Comparison of ENCODE assay signal across 8 cellular contexts in genomic region chr12:49131973-49132461, GRCh38. TPM values are rescaled to one million over a fixed set of nuclear protein-coding genes. Genes with fewer than 3 reads are reported as not detected.
DNase-seq lines count a peak whose midpoint lies in the region; ATAC-seq, FAIRE-seq and TF ChIP-seq lines count a peak whose summit lies in the region.

No MANE protein-coding gene starts in this region.

- H3K4me3 Mint-ChIP-seq in Calu3 (ENCODE audit: low read depth, unreplicated experiment) (peak overlapping the region; percentile 86), T-cell (peak overlapping the region; percentile 79 to 97 (median 85))

- peaks cover 8% of the 10 kb centered on the region for H3K4me1 Mint-ChIP-seq in Calu3 (ENCODE audit: low read depth, unreplicated experiment)
- peaks cover 41 to 50% (median 48%) of the 10 kb centered on the region in 3 donors for H3K4me1 Mint-ChIP-seq in T-cell

- WGBS in esophagus squamous epithelium, 2 donors = 14 to 21% methylated on average over 6 of the region's 6 CpGs
- WGBS in ovary, 3 donors = 38 to 45% (median 44%) methylated on average over 6 of the region's 6 CpGs

- intact Hi-C loops in Calu3 (cut with micrococcal nuclease; ENCODE audit: unreplicated experiment) (loop anchor here (2.0 kb wide), 1 partner anchor 103 kb away; no protein-coding TSS in a partner anchor), esophagus squamous epithelium (cut with DNase I) (loop anchor here (5.0 kb wide), 1 partner anchor 100 kb away; no protein-coding TSS in a partner anchor), ovary (cut with DNase I) (loop anchor here in 3 of 4 donors (2.0 to 10.0 kb wide), 4 partner anchors 53 to 103 kb away; partner anchors contain the start of gene TUBA1A (in 3 of the 3))

- H3K9ac ChIP-seq in HUES6 (ENCODE audit: low read length) = peak overlapping the region; percentile 41

- no peak for TF ChIP-seq EP300 in ovary (IDR thresholded peaks at IDR 0.05)

- DNase-seq in Calu3 (no peak), T-cell (no peak), esophagus squamous epithelium (lab: John Stamatoyannopoulos, UW) (no peak), ovary (no peak), GM10248 (ENCODE audit: extremely low spot score) (no peak), HTR-8/SVneo (ENCODE audit: insufficient read length, low spot score) (no peak)

- H3K9me3 Mint-ChIP-seq in Calu3 (ENCODE audit: low read depth, unreplicated experiment) = no peaks in the 10 kb centered on the region
- no peaks in the 10 kb centered on the region for H3K9me3 Mint-ChIP-seq in T-cell

- H3K27ac ChIP-seq in HUES6 (ENCODE audit: low read depth, low read length) (no peak overlapping the region), esophagus squamous epithelium (peak overlapping the region; percentile 98 to 100 (median 100)), ovary (peak overlapping the region; percentile 58 to 98)

- POLR2A ChIA-PET in T-cell (lab: Charles Lee) = interaction anchor here (1.0 to 3.7 kb wide), 3 partner anchors 56 to 62 kb away, joined by 4 to 61 read pairs (median 5); partner anchors contain the start of genes RHEBL1 (in 1 of the 2) and TUBA1A (in 1 of the 2)
- POLR2A ChIA-PET in GM10248 (lab: Yijun Ruan, JAX) = interaction anchor here (1.0 to 2.9 kb wide), 5 partner anchors 22 to 135 kb away, joined by 3 to 33 read pairs (median 16); partner anchors contain the start of genes LMBR1L and TUBA1A

- TSS peak; percentile 73 for BruUV-seq in Calu3 (replicated peaks; lab: Mats Ljungman, UMichigan)

- FAIRE-seq in HTR-8/SVneo (lab: Jason Lieb, UNC) = no peak

- no peaks in the 10 kb centered on the region for H3K27me3 Mint-ChIP-seq in Calu3 (ENCODE audit: unreplicated experiment)
- H3K27me3 Mint-ChIP-seq in T-cell = no peaks in the 10 kb centered on the region

- TF ChIP-seq CTCF in Calu3 (IDR thresholded peaks at IDR 0.05; ENCODE audit: unreplicated experiment) (no peak), esophagus squamous epithelium (IDR thresholded peaks at IDR 0.05) (no peak), ovary (IDR thresholded peaks at IDR 0.05) (no peak), GM10248 (IDR thresholded peaks at IDR 0.05; ENCODE audit: control extremely low read depth, extremely low read depth, low read depth, missing control alignments) (no peak)

- H3K27me3 ChIP-seq in HUES6 (ENCODE audit: control insufficient read depth, insufficient read depth, low read length) = no peaks in the 10 kb centered on the region
- H3K27me3 ChIP-seq in esophagus squamous epithelium = no peaks in the 10 kb centered on the region
- no peaks in the 10 kb centered on the region for H3K27me3 ChIP-seq in ovary

- H3K27ac Mint-ChIP-seq in Calu3 (ENCODE audit: unreplicated experiment) (peak overlapping the region; percentile 91), T-cell (peak overlapping the region; percentile 93 to 95)

- H3K4me3 ChIP-seq in HUES6 (ENCODE audit: low read depth, low read length) = peak overlapping the region; percentile 62
- H3K4me3 ChIP-seq in esophagus squamous epithelium = peak overlapping the region; percentile 89 to 99 (median 94)
- H3K4me3 ChIP-seq in ovary = peak overlapping the region; percentile 65

- CTCF ChIA-PET in Calu3 (lab: Charles Lee) = interaction anchor here (0.6 to 1.9 kb wide), 3 partner anchors 42 to 319 kb away, joined by 4 to 12 read pairs (median 6); no protein-coding TSS in a partner anchor
- CTCF ChIA-PET in T-cell (lab: Charles Lee) = interaction anchor here (0.6 to 3.6 kb wide), 7 partner anchors 20 to 132 kb away, joined by 3 to 54 read pairs (median 4); partner anchors contain the start of gene LMBR1L (in 1 of the 2)
- CTCF ChIA-PET in GM10248 (lab: Yijun Ruan, JAX) = interaction anchor here (0.9 to 7.3 kb wide), 12 partner anchors 10 to 157 kb away, joined by 3 to 85 read pairs (median 6); partner anchors contain the start of genes DHH and LMBR1L

- H3K36me3 Mint-ChIP-seq in Calu3 (ENCODE audit: insufficient read depth, unreplicated experiment) (peaks cover 37% of the 10 kb centered on the region), T-cell (peaks cover 33% of the 10 kb centered on the region)

- TF ChIP-seq POLR2A in esophagus squamous epithelium (IDR thresholded peaks at IDR 0.05) (no peak), ovary (IDR thresholded peaks at IDR 0.05) (no peak)

- H3K4me1 ChIP-seq in HUES6 (ENCODE audit: control insufficient read depth, insufficient read depth, low read length) = peaks cover 13% of the 10 kb centered on the region
- peaks cover 20 to 44% (median 23%) of the 10 kb centered on the region in 3 donors for H3K4me1 ChIP-seq in esophagus squamous epithelium
- peaks cover 6% of the 10 kb centered on the region for H3K4me1 ChIP-seq in ovary (ENCODE audit: insufficient read depth)

- ATAC-seq in T-cell (replicated peaks in 1 of 4) = no peak
- no peak for ATAC-seq in HG03139 (IDR thresholded peaks at IDR 0.05; ENCODE audit: unreplicated experiment)

- H3K36me3 ChIP-seq in HUES6 (ENCODE audit: control insufficient read depth, insufficient read depth, low read length) (peaks cover 34% of the 10 kb centered on the region), esophagus squamous epithelium (peaks cover 0 to 30% (median 10%) of the 10 kb centered on the region in 3 donors), ovary (no peaks in the 10 kb centered on the region)

- H3K9me3 ChIP-seq in HUES6 (ENCODE audit: control insufficient read depth, insufficient read depth, low read depth, low read length) (no peaks in the 10 kb centered on the region), esophagus squamous epithelium (no peaks in the 10 kb centered on the region), ovary (no peaks in the 10 kb centered on the region)

RNA-seq across cellular contexts. Expression of gene TUBA1B, which starts 0.8 kb away (rescaled TPM):
- 690 and 793 TPM in 2 replicates for total RNA-seq in Calu3 (2022)
- total RNA-seq in T-cell = 100 to 1,000 TPM; 167 to 232 (median 205) TPM
- total RNA-seq in esophagus squamous epithelium = 100 to 1,000 TPM; 414 to 957 (median 699) TPM
- 100 to 1,000 TPM; 326 to 647 (median 340) TPM for total RNA-seq in ovary
- polyA plus RNA-seq in ovary = 100 to 1,000 TPM; 281 to 705 TPM

RNA-seq across cellular contexts. Expression of gene LMBR1L, which starts 21.4 kb away (rescaled TPM):
- total RNA-seq in Calu3 (2022) (23.3 and 26.4 TPM in 2 replicates), T-cell (100 to 1,000 TPM; 159 to 302 (median 224) TPM), esophagus squamous epithelium (10 to 100 TPM; 13.7 to 41.8 (median 27.8) TPM), ovary (10 to 100 TPM; 66.3 to 95.8 (median 69.5) TPM)
- 10 to 100 TPM; 63.8 to 65.7 TPM for polyA plus RNA-seq in ovary

RNA-seq across cellular contexts. Expression of gene DHH, which starts 37.4 kb away (rescaled TPM):
- total RNA-seq in Calu3 (2022) = not detected in 2 replicates
- under 1 TPM; 0.12 to 0.45 (median 0.38) TPM for total RNA-seq in T-cell
- total RNA-seq in esophagus squamous epithelium = under 1 TPM in 3 of 4 donors, not detected in 1; 0.19 to 0.31 (median 0.21) TPM
- total RNA-seq in ovary = 1 to 10 TPM in 1 of 7 donors, under 1 TPM in 6; 0.20 to 1.1 (median 0.45) TPM
- 1 to 10 TPM; 1.0 to 1.4 TPM for polyA plus RNA-seq in ovary

RNA-seq across cellular contexts. Expression of gene TUBA1A, which starts 56.9 kb away (rescaled TPM):
- total RNA-seq in Calu3 (2022) = 9.2 and 11.5 TPM in 2 replicates
- total RNA-seq in T-cell = 100 to 1,000 TPM in 3 of 5 donors, 10 to 100 TPM in 2; 89.3 to 310 (median 100) TPM
- 10 to 100 TPM; 14.5 to 91.0 (median 46.2) TPM for total RNA-seq in esophagus squamous epithelium
- total RNA-seq in ovary = 100 to 1,000 TPM; 140 to 247 (median 184) TPM
- 100 to 1,000 TPM; 214 to 535 TPM for polyA plus RNA-seq in ovary
